In genomic region chr20:14337400-14338171, GRCh38 we compare ENCODE assay signal across 8 cellular contexts. TPM values are rescaled to one million over a fixed set of nuclear protein-coding genes. Genes with fewer than 3 reads are reported as not detected.
DNase-seq lines count a peak whose midpoint lies in the region; ATAC-seq and TF ChIP-seq lines count a peak whose summit lies in the region.

FLRT3 (minus strand) TSS chr20:14337612; CDS start chr20:14327506, 10,106 bp downstream.

- no peak for TF ChIP-seq POLR2A in NB4 (IDR thresholded peaks at IDR 0.05; ENCODE audit: extremely low read depth, insufficient read length)

- in situ Hi-C loops in GM13976 (cut with MboI; ENCODE audit: low sequenced_read_pairs, unreplicated experiment), result loop anchor here (25.0 kb wide), 2 partner anchors 900 to 1325 kb away; no protein-coding TSS in a partner anchor

- intact Hi-C loops in tibial artery (cut with DNase I; ENCODE audit: low total_unique reads), result no loop called here

- DNase-seq in 8988T (peak; percentile 41), GM13976 (ENCODE audit: low spot score) (peak; percentile 32), NB4 (ENCODE audit: low read depth) (peak; percentile 77), SJCRH30 (peak; percentile 95 to 98), epithelial cell of esophagus (ENCODE audit: low read depth) (peak; percentile 99), medulla oblongata (ENCODE audit: extremely low spot score) (peak; percentile 96), tibial artery (peak; percentile 37 to 72)

- peak; percentile 97 for ATAC-seq in HG02763 (IDR thresholded peaks at IDR 0.05; ENCODE audit: unreplicated experiment)

- H3K27ac ChIP-seq in SJCRH30 (peak within 1 kb of the TSS; percentile 44), tibial artery (peak within 1 kb of the TSS in 1 of 2 donors; percentile 33)

- H3K27me3 ChIP-seq in SJCRH30 (no peaks in the 10 kb centered on the region), tibial artery (no peaks in the 10 kb centered on the region)

- H3K4me1 ChIP-seq in SJCRH30, result peaks cover 4% of the 10 kb centered on the region; the same call in 1 of the 2 replicates
- peaks cover 0 to 15% (median 3%) of the 10 kb centered on the region in 4 donors for H3K4me1 ChIP-seq in tibial artery

- no peaks in the 10 kb centered on the region for H3K36me3 ChIP-seq in SJCRH30
- H3K36me3 ChIP-seq in tibial artery, result no peaks in the 10 kb centered on the region

- H3K4me3 ChIP-seq in NB4 (ENCODE audit: low read depth, low read length) (no peak within 1 kb of the TSS), SJCRH30 (peak within 1 kb of the TSS; percentile 59), epithelial cell of esophagus (ENCODE audit: low read length) (peak within 1 kb of the TSS; percentile 93), tibial artery (peak within 1 kb of the TSS; percentile 44 to 50)

- TF ChIP-seq CTCF in GM13976 (IDR thresholded peaks at IDR 0.05; ENCODE audit: borderline replicate concordance, control extremely low read depth, extremely low read depth, insufficient read depth, missing control alignments), result peak; percentile 61
- peak; percentile 67 for TF ChIP-seq CTCF in NB4 (IDR thresholded peaks at IDR 0.05; ENCODE audit: low read depth, low read length)
- peak; percentile 92 for TF ChIP-seq CTCF in epithelial cell of esophagus (IDR thresholded peaks at IDR 0.05; ENCODE audit: insufficient read depth, low read depth, low read length, missing control alignments)
- TF ChIP-seq CTCF in tibial artery (IDR thresholded peaks at IDR 0.05), result peak; percentile 57 to 58

- no peaks in the 10 kb centered on the region for H3K9me3 ChIP-seq in SJCRH30 (replicated peaks)
- no peaks in the 10 kb centered on the region for H3K9me3 ChIP-seq in tibial artery

RNA-seq across cellular contexts. Expression of gene FLRT3, which starts in this region (rescaled TPM):
- 5.3 and 6.5 TPM in 2 replicates for total RNA-seq in SJCRH30 (2014; rRNA removed; shearing (Covaris generic))

Comparison
In these comparisons a context has a peak if more than half of its experiments do, and no peak if none do; other contexts are left out.
1. DNase-seq: peak in every context shown above with its lines; median percentile 99 in epithelial cell of esophagus; 96 in SJCRH30; 96 in medulla oblongata; 77 in NB4; 54 in tibial artery; 41 in 8988T; 32 in GM13976.